Comparison of ENCODE assay signal across 28 cellular contexts in genomic region chr6:112013051-112013450, GRCh38. TPM values are rescaled to one million over a fixed set of nuclear protein-coding genes. Genes with fewer than 3 reads are reported as not detected.
"Had no signal": no experiment of that assay in that cellular context is flagged by ENCODE, and none has a peak within 500 bp of the region (broad histone marks: within the 10 kb centered on the region; RNA-seq: fewer than 3 reads in every experiment).

No MANE protein-coding gene starts in this region.

- ATAC-seq: esophagus mucosa; gastrocnemius medialis; heart right ventricle; left lobe of liver; mucosa of descending colon; naive thymus-derived CD8-positive, alpha-beta T cell; sciatic nerve; stimulated activated memory B cell treated with anti-CD40 and anti-IgM and Interleukin-4, amounts not matched to agents 10 μg/mL and 1 μg/mL and 100 μg/mL, for 72 hours had no signal

- H3K27me3 ChIP-seq: dorsolateral prefrontal cortex, gastrocnemius medialis, heart right ventricle, neutrophil, spleen, stomach, transverse colon had no signal

- H3K27ac ChIP-seq: dorsolateral prefrontal cortex, neutrophil, spleen, thoracic aorta had no signal

- H3K9me3 ChIP-seq: gastrocnemius medialis, heart right ventricle, mucosa of descending colon, neutrophil, spleen, stomach, thoracic aorta, transverse colon had no signal

- H3K27me3 Mint-ChIP-seq: naive thymus-derived CD8-positive, alpha-beta T cell; stimulated activated memory B cell treated with anti-CD40 and anti-IgM and Interleukin-4, amounts not matched to agents 10 μg/mL and 1 μg/mL and 100 μg/mL, for 72 hours had no signal

- H3K4me3 ChIP-seq: dorsolateral prefrontal cortex, gastrocnemius medialis, heart right ventricle, mucosa of descending colon, spleen, stomach, thoracic aorta, transverse colon had no signal

- DNase-seq: cortex of kidney; dorsolateral prefrontal cortex; effector CD8-positive, alpha-beta T cell; gastrocnemius medialis; heart right ventricle; hypothalamus; kidney glomerular epithelial cell; mucosa of descending colon; naive thymus-derived CD8-positive, alpha-beta T cell; posterior cingulate gyrus; spleen; stimulated activated CD4-positive, alpha-beta T cell treated with anti-CD3 and anti-CD28 coated beads, Interleukin-15, amount 100 ng/mL, for 24 hours; stimulated activated CD4-positive, alpha-beta T cell treated with anti-CD3 and anti-CD28 coated beads, Interleukin-1b, Interleukin-23, amount 100 ng/mL, for 48 hours; stimulated activated CD4-positive, alpha-beta T cell treated with anti-CD3 and anti-CD28 coated beads, Interleukin-4, amount 100 ng/mL, for 24 hours; stomach; substantia nigra; transverse colon had no signal

- H3K36me3 Mint-ChIP-seq: naive thymus-derived CD8-positive, alpha-beta T cell; stimulated activated memory B cell treated with anti-CD40 and anti-IgM and Interleukin-4, amounts not matched to agents 10 μg/mL and 1 μg/mL and 100 μg/mL, for 72 hours had no signal

- H3K36me3 ChIP-seq: gastrocnemius medialis, heart right ventricle, neutrophil, spleen, stomach, thoracic aorta, transverse colon had no signal

- H3K4me3 Mint-ChIP-seq: naive thymus-derived CD8-positive, alpha-beta T cell; stimulated activated memory B cell treated with anti-CD40 and anti-IgM and Interleukin-4, amounts not matched to agents 10 μg/mL and 1 μg/mL and 100 μg/mL, for 72 hours had no signal

- H3K27ac Mint-ChIP-seq: stimulated activated memory B cell treated with anti-CD40 and anti-IgM and Interleukin-4, amounts not matched to agents 10 μg/mL and 1 μg/mL and 100 μg/mL, for 72 hours had no signal

- H3K9me3 Mint-ChIP-seq: naive thymus-derived CD8-positive, alpha-beta T cell; stimulated activated memory B cell treated with anti-CD40 and anti-IgM and Interleukin-4, amounts not matched to agents 10 μg/mL and 1 μg/mL and 100 μg/mL, for 72 hours had no signal

RNA-seq across cellular contexts. Expression of gene CCN6, which starts 40.9 kb away (rescaled TPM):
- total RNA-seq: dorsolateral prefrontal cortex; esophagus mucosa; fibroblast of lung; gastrocnemius medialis; heart right ventricle; left lobe of liver; mucosa of descending colon; naive thymus-derived CD8-positive, alpha-beta T cell; osteocyte; pulmonary artery endothelial cell; skeletal muscle tissue; spleen; stomach; thoracic aorta; transverse colon; ureter had no signal
